Comparison of ENCODE assay signal across 8 cellular contexts in the genomic region with DNA sequence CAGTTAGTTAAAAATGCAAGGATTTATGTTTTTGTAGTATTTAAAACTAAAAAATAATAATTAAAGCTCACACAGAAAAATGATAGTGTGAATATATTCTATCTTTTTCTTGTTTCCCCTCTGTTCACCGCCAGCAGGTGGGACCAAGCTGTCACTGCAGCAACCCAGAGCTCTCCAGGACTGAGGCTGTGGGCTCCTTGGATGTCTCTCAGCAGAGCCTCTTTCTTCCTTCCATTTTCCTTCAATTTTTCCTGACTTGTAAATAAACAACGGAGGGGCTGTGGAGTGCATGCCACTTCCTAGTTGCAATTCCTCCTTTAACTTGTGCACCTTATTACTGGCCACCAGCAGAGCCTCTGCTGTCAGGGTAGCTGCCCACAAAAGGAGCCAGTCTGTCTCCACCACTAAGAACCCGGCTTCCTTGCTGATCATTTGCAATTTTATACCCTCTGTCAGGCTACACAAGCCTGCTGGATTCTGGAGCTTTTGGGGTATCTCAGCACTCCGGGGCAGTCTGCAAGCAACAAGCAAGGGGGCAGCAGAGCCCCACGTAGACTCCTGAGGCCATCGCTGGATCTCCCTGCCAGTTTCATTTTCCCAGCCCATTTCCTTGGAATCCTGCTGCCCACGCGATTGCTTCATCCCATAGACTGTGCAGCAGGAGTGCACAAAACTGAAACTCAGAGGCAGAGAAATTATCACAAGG.
DNase-seq lines count a peak whose midpoint lies in the region; ATAC-seq lines count a peak whose summit lies in the region.

No MANE protein-coding gene starts in this region.

- no peak overlapping the region for H2BK5ac ChIP-seq in mesendoderm (ENCODE audit: low read length)

- H4K8ac ChIP-seq in mesendoderm (ENCODE audit: low read depth, low read length), result no peak overlapping the region

- H3K79me1 ChIP-seq in mesendoderm (ENCODE audit: low read length), result no peaks in the 10 kb centered on the region

- H3K9ac ChIP-seq in ES-I3 (ENCODE audit: low read depth, low read length), result peak overlapping the region; percentile 22; the same call in 1 of the 2 replicates
- no peak overlapping the region for H3K9ac ChIP-seq in mesendoderm (ENCODE audit: low read length)

- peak; percentile 27 for DNase-seq in NCI-H748 treated with DMSO at 0.1 percent for 48 hours (lab: John Stamatoyannopoulos, UW)
- peak; percentile 80 for DNase-seq in mesendoderm
- DNase-seq in DMS114 treated with DMSO at 0.1 percent for 48 hours (lab: John Stamatoyannopoulos, UW; ENCODE audit: unreplicated experiment), result no peak
- DNase-seq in activated naive CD4-positive, alpha-beta T cell treated with anti-CD3 and anti-CD28 coated beads for 36 hours, result no peak

- H3K36me3 Mint-ChIP-seq in activated naive CD4-positive, alpha-beta T cell treated with anti-CD3 and anti-CD28 coated beads for 36 hours (ENCODE audit: low read depth), result no peaks in the 10 kb centered on the region

- H3K79me2 ChIP-seq in mesendoderm (ENCODE audit: control insufficient read depth, insufficient read depth, low read length), result no peaks in the 10 kb centered on the region

- H3K9me3 Mint-ChIP-seq in activated naive CD4-positive, alpha-beta T cell treated with anti-CD3 and anti-CD28 coated beads for 36 hours, result peaks cover 13% of the 10 kb centered on the region

- H2BK120ac ChIP-seq in mesendoderm (ENCODE audit: low read depth, low read length), result peak overlapping the region; percentile 65

- H2BK15ac ChIP-seq in mesendoderm (replicated peaks; ENCODE audit: low read depth), result no peak overlapping the region

- no peaks in the 10 kb centered on the region for H3K27me3 Mint-ChIP-seq in activated naive CD4-positive, alpha-beta T cell treated with anti-CD3 and anti-CD28 coated beads for 36 hours (ENCODE audit: low read depth)

- peak overlapping the region; percentile 5 for H4K5ac ChIP-seq in mesendoderm (ENCODE audit: low read length)

- H3K27ac Mint-ChIP-seq in activated naive CD4-positive, alpha-beta T cell treated with anti-CD3 and anti-CD28 coated beads for 36 hours, result no peak overlapping the region

- H3K4me1 Mint-ChIP-seq in activated naive CD4-positive, alpha-beta T cell treated with anti-CD3 and anti-CD28 coated beads for 36 hours (ENCODE audit: low read depth), result no peaks in the 10 kb centered on the region

- H2AK5ac ChIP-seq in mesendoderm (ENCODE audit: low read length), result no peak overlapping the region

- 42 to 46% methylated on average over 8 of the region's 8 CpGs for WGBS in ectodermal cell, 2 experiments
- no CpG with 5 or more reads among the region's 8 CpGs for WGBS in mesendoderm (ENCODE audit: extremely low coverage, insufficient coverage, low lambda C conversion rate)

- H3K23ac ChIP-seq in mesendoderm (ENCODE audit: low read length), result no peak overlapping the region

- H3K27me3 ChIP-seq in ectodermal cell (ENCODE audit: control insufficient read depth, insufficient read depth, low read length, poor library complexity, severe bottlenecking), result no peaks in the 10 kb centered on the region
- H3K27me3 ChIP-seq in mesendoderm (ENCODE audit: insufficient read depth, low read length, poor library complexity), result no peaks in the 10 kb centered on the region

- H3K9me3 ChIP-seq in ES-I3 (ENCODE audit: control insufficient read depth, insufficient read depth, low read length) (peaks cover 4% of the 10 kb centered on the region), ectodermal cell (ENCODE audit: control insufficient read depth, low read length) (no peaks in the 10 kb centered on the region)

- intact Hi-C loops in activated naive CD4-positive, alpha-beta T cell treated with anti-CD3 and anti-CD28 coated beads for 36 hours (cut with micrococcal nuclease), result no loop called here

- no peak overlapping the region for H3K4me3 Mint-ChIP-seq in activated naive CD4-positive, alpha-beta T cell treated with anti-CD3 and anti-CD28 coated beads for 36 hours

- peak overlapping the region; percentile 56 for H3K56ac ChIP-seq in mesendoderm (ENCODE audit: low read length)

- no peak for ATAC-seq in activated CD4-positive, CD25-positive, alpha-beta regulatory T cell treated with anti-CD3 and anti-CD28 coated beads, Interleukin-2, amount 50 U/mL, for 24 hours
- no peak for ATAC-seq in GM19395 (IDR thresholded peaks at IDR 0.05; ENCODE audit: unreplicated experiment)

- no peak overlapping the region for H3K4me2 ChIP-seq in mesendoderm (ENCODE audit: low read length)

- CTCF ChIA-PET in activated naive CD4-positive, alpha-beta T cell treated with anti-CD3 and anti-CD28 coated beads for 36 hours (lab: Charles Lee), result no interaction called here

- H3K4ac ChIP-seq in mesendoderm (ENCODE audit: low read depth, low read length), result peak overlapping the region; percentile 62

- H3K4me3 ChIP-seq in ectodermal cell (ENCODE audit: insufficient read depth, low read depth, low read length) (no peak overlapping the region), mesendoderm (ENCODE audit: low read length) (no peak overlapping the region)

- H3K27ac ChIP-seq in ectodermal cell (ENCODE audit: insufficient read depth, low read depth, low read length, poor library complexity, severe bottlenecking) (peak overlapping the region; percentile 54), mesendoderm (ENCODE audit: low read depth, low read length) (peak overlapping the region; percentile 3)

- H3K4me1 ChIP-seq in ES-I3 (ENCODE audit: insufficient read depth, low read length) (no peaks in the 10 kb centered on the region), ectodermal cell (ENCODE audit: control insufficient read depth, insufficient read depth, low read length) (peaks cover 3% of the 10 kb centered on the region), mesendoderm (ENCODE audit: control insufficient read depth, low read depth, low read length) (no peaks in the 10 kb centered on the region)

- H3K36me3 ChIP-seq in ES-I3 (ENCODE audit: insufficient read depth, low read length) (no peaks in the 10 kb centered on the region), ectodermal cell (ENCODE audit: control insufficient read depth, insufficient read depth, low read length) (no peaks in the 10 kb centered on the region), mesendoderm (ENCODE audit: control insufficient read depth, insufficient read depth, low read length) (no peaks in the 10 kb centered on the region)

- H3K18ac ChIP-seq in mesendoderm (ENCODE audit: low read length), result peak overlapping the region; percentile 44

Comparison
In these comparisons a context has a peak if more than half of its experiments do, and no peak if none do; other contexts are left out.
1. DNase-seq: peak in NCI-H748 treated with DMSO at 0.1 percent for 48 hours (single experiment) and mesendoderm (single experiment); none in DMS114 treated with DMSO at 0.1 percent for 48 hours (single experiment) and activated naive CD4-positive, alpha-beta T cell treated with anti-CD3 and anti-CD28 coated beads for 36 hours (single experiment).